In the genomic region with DNA sequence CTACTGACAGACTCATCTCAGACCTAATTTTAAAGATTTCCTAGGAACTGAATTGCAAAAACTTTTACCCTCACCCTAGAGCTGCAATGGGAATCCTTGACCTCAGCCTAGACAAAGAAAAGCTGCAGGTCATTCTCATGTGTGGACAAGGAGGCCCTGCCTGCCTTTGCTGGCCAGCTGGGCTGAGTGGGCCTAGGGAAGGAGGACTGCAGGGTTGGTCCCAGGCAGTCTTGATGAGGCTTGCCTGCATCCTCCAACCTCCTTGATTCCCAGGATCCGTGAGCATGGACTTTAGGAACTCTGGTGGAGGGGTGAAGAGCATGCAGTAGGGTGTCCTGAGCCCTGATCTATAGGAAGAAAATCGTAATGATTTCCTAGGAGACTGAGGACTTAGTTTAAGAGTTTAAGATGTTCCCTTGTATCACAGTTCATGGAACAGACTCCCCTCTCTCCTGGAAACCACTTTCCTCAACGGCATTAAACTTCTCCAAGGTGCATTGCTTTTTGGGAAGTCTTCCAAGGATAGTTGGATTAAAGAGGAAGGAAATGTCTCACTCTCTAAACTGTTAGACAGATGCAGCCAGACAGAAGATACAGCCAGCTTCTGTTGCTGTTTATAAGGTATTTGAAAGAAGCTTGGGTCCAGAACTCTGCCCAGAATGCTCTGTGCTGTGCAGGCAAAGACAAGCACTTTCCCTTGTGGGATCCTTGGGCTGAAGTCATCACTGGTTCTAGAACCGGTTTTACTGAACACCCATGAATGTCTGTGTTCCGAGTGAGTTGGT, we compare ENCODE assay signal across 30 cellular contexts.
"Had no signal": no experiment of that assay in that cellular context is flagged by ENCODE, and none has a peak within 500 bp of the region (broad histone marks: within the 10 kb centered on the region; RNA-seq: fewer than 3 reads in every experiment).

No MANE protein-coding gene starts in this region.

- H3K4me1 ChIP-seq: breast epithelium, pancreas, prostate gland, thyroid gland had no signal

- H3K4me3 ChIP-seq: breast epithelium, pancreas, prostate gland, thyroid gland had no signal

- H3K9me3 ChIP-seq: breast epithelium, pancreas, prostate gland, thyroid gland had no signal

- H3K27ac Mint-ChIP-seq: activated CD4-positive, alpha-beta T cell treated with anti-CD3 and anti-CD28 coated beads, Interleukin-2, amount 10 ng/mL, durations not matched to agents 7 days and 5 days; activated CD8-positive, alpha-beta memory T cell treated with anti-CD3 and anti-CD28 coated beads, Interleukin-2, amount 10 ng/mL, durations not matched to agents 7 days and 5 days; activated CD8-positive, alpha-beta T cell treated with anti-CD3 and anti-CD28 coated beads, Interleukin-2, amount 10 ng/mL, durations not matched to agents 7 days and 5 days; activated naive CD4-positive, alpha-beta T cell treated with anti-CD3 and anti-CD28 coated beads, Interleukin-2, amount 50 U/mL, for 72 hours; immature natural killer cell; naive thymus-derived CD4-positive, alpha-beta T cell; stimulated activated memory B cell treated with anti-CD40 and anti-IgM and Interleukin-4, amounts not matched to agents 10 μg/mL and 1 μg/mL and 100 μg/mL, for 72 hours; T-helper 17 cell had no signal

- H3K36me3 ChIP-seq: breast epithelium, pancreas, prostate gland, thyroid gland had no signal

- H3K27ac ChIP-seq: breast epithelium, pancreas, prostate gland, thyroid gland had no signal

- H3K9me3 Mint-ChIP-seq: activated CD4-positive, alpha-beta T cell treated with anti-CD3 and anti-CD28 coated beads, Interleukin-2, amount 10 ng/mL, durations not matched to agents 7 days and 5 days; central memory CD8-positive, alpha-beta T cell; immature natural killer cell; stimulated activated memory B cell treated with anti-CD40 and anti-IgM and Interleukin-4, amounts not matched to agents 10 μg/mL and 1 μg/mL and 100 μg/mL, for 72 hours; stimulated activated naive CD8-positive, alpha-beta T cell treated with anti-CD3 and anti-CD28 coated beads, Interleukin-15, amount 100 ng/mL, for 72 hours had no signal

- DNase-seq: activated CD4-positive, alpha-beta T cell treated with anti-CD3 and anti-CD28 coated beads for 1 hour; activated CD4-positive, alpha-beta T cell treated with anti-CD3 and anti-CD28 coated beads, Interleukin-2, amount 10 ng/mL, durations not matched to agents 7 days and 5 days; activated CD8-positive, alpha-beta memory T cell treated with anti-CD3 and anti-CD28 coated beads, Interleukin-2, amount 10 ng/mL, durations not matched to agents 7 days and 5 days; activated CD8-positive, alpha-beta T cell treated with anti-CD3 and anti-CD28 coated beads, Interleukin-2, amount 10 ng/mL, durations not matched to agents 7 days and 5 days; activated naive CD4-positive, alpha-beta T cell; activated T-cell treated with anti-CD3 and anti-CD28 coated beads, Interleukin-2, amount 50 U/mL, for 48 hours; effector memory CD4-positive, alpha-beta T cell; foreskin fibroblast; hypothalamus; immature natural killer cell; midbrain; naive thymus-derived CD4-positive, alpha-beta T cell; nucleus accumbens; retina; small intestine; stimulated activated CD4-positive, alpha-beta T cell treated with anti-CD3 and anti-CD28 coated beads, Interleukin-1b, Interleukin-23, amount 100 ng/mL, for 48 hours; stimulated activated CD4-positive, alpha-beta T cell treated with anti-CD3 and anti-CD28 coated beads, Interleukin-4, amount 100 ng/mL, for 4 hours; stimulated activated CD8-positive, alpha-beta memory T cell treated with anti-CD3 and anti-CD28 coated beads, Interleukin-4, amount 100 ng/mL, for 48 hours; stimulated activated naive CD8-positive, alpha-beta T cell treated with anti-CD3 and anti-CD28 coated beads, Interleukin-15, amount 100 ng/mL, for 72 hours; substantia nigra; T-helper 17 cell had no signal

- H3K4me1 Mint-ChIP-seq: activated CD4-positive, alpha-beta T cell treated with anti-CD3 and anti-CD28 coated beads, Interleukin-2, amount 10 ng/mL, durations not matched to agents 7 days and 5 days; activated CD8-positive, alpha-beta memory T cell treated with anti-CD3 and anti-CD28 coated beads, Interleukin-2, amount 10 ng/mL, durations not matched to agents 7 days and 5 days; central memory CD8-positive, alpha-beta T cell; immature natural killer cell; naive thymus-derived CD4-positive, alpha-beta T cell; stimulated activated memory B cell treated with anti-CD40 and anti-IgM and Interleukin-4, amounts not matched to agents 10 μg/mL and 1 μg/mL and 100 μg/mL, for 72 hours; stimulated activated naive CD8-positive, alpha-beta T cell treated with anti-CD3 and anti-CD28 coated beads, Interleukin-15, amount 100 ng/mL, for 72 hours; T-helper 17 cell had no signal

- ATAC-seq: activated CD8-positive, alpha-beta memory T cell treated with anti-CD3 and anti-CD28 coated beads, Interleukin-2, amount 10 ng/mL, durations not matched to agents 7 days and 5 days; activated CD8-positive, alpha-beta T cell treated with anti-CD3 and anti-CD28 coated beads, Interleukin-2, amount 10 ng/mL, durations not matched to agents 7 days and 5 days; activated naive CD4-positive, alpha-beta T cell treated with anti-CD3 and anti-CD28 coated beads, Interleukin-2, amount 50 U/mL, for 72 hours; naive thymus-derived CD4-positive, alpha-beta T cell; pancreas; sciatic nerve; stimulated activated memory B cell treated with anti-CD40 and anti-IgM and Interleukin-4, amounts not matched to agents 10 μg/mL and 1 μg/mL and 100 μg/mL, for 72 hours; T-helper 17 cell; WTC11 had no signal

- FAIRE-seq: pancreas, small intestine had no signal

- H3K4me3 Mint-ChIP-seq: activated CD4-positive, alpha-beta T cell treated with anti-CD3 and anti-CD28 coated beads, Interleukin-2, amount 10 ng/mL, durations not matched to agents 7 days and 5 days; activated CD8-positive, alpha-beta memory T cell treated with anti-CD3 and anti-CD28 coated beads, Interleukin-2, amount 10 ng/mL, durations not matched to agents 7 days and 5 days; activated CD8-positive, alpha-beta T cell treated with anti-CD3 and anti-CD28 coated beads, Interleukin-2, amount 10 ng/mL, durations not matched to agents 7 days and 5 days; central memory CD8-positive, alpha-beta T cell; immature natural killer cell; naive thymus-derived CD4-positive, alpha-beta T cell; stimulated activated memory B cell treated with anti-CD40 and anti-IgM and Interleukin-4, amounts not matched to agents 10 μg/mL and 1 μg/mL and 100 μg/mL, for 72 hours; stimulated activated naive CD8-positive, alpha-beta T cell treated with anti-CD3 and anti-CD28 coated beads, Interleukin-15, amount 100 ng/mL, for 72 hours; T-helper 17 cell; WTC11 had no signal

- H3K27me3 ChIP-seq: breast epithelium, pancreas, thyroid gland had no signal

- H3K36me3 Mint-ChIP-seq: activated CD8-positive, alpha-beta memory T cell treated with anti-CD3 and anti-CD28 coated beads, Interleukin-2, amount 10 ng/mL, durations not matched to agents 7 days and 5 days; activated naive CD4-positive, alpha-beta T cell treated with anti-CD3 and anti-CD28 coated beads, Interleukin-2, amount 50 U/mL, for 72 hours; naive thymus-derived CD4-positive, alpha-beta T cell; stimulated activated memory B cell treated with anti-CD40 and anti-IgM and Interleukin-4, amounts not matched to agents 10 μg/mL and 1 μg/mL and 100 μg/mL, for 72 hours had no signal
